In genomic region chr11:45817191-45817590, GRCh38 we compare ENCODE assay signal across 14 cellular contexts. TPM values are rescaled to one million over a fixed set of nuclear protein-coding genes. Genes with fewer than 3 reads are reported as not detected.
DNase-seq lines count a peak whose midpoint lies in the region; ATAC-seq and TF ChIP-seq lines count a peak whose summit lies in the region.
"Had no signal": no experiment of that assay in that cellular context is flagged by ENCODE, and none has a peak within 500 bp of the region (broad histone marks: within the 10 kb centered on the region; RNA-seq: fewer than 3 reads in every experiment).

No MANE protein-coding gene starts in this region.

- TF ChIP-seq CTCF in GM13976 (IDR thresholded peaks at IDR 0.05; ENCODE audit: borderline replicate concordance, control extremely low read depth, extremely low read depth, insufficient read depth, missing control alignments) (no peak), SU-DHL-6 (IDR thresholded peaks at IDR 0.05; ENCODE audit: insufficient read depth, low read length, poor library complexity, severe bottlenecking) (no peak), tibial nerve (IDR thresholded peaks at IDR 0.05) (no peak), coronary artery (IDR thresholded peaks at IDR 0.05) (no peak)

- no peaks in the 10 kb centered on the region for H4K20me1 ChIP-seq in SU-DHL-6 (ENCODE audit: low read depth, low read length)

- no peaks in the 10 kb centered on the region for H3K9me3 ChIP-seq in SU-DHL-6 (ENCODE audit: insufficient read depth, low read length)
- H3K9me3 ChIP-seq in tibial nerve: no peaks in the 10 kb centered on the region
- no peaks in the 10 kb centered on the region for H3K9me3 ChIP-seq in aorta (ENCODE audit: control insufficient read depth, low read length)

- TF ChIP-seq POLR2A in tibial nerve (IDR thresholded peaks at IDR 0.05): no peak

- WGBS in tibial nerve, 2 donors: 93 to 97% methylated on average over 7 of the region's 7 CpGs
- WGBS in aorta, 2 donors: 94 to 98% methylated on average over 7 of the region's 7 CpGs

- H3K36me3 ChIP-seq in SU-DHL-6 (ENCODE audit: low read length) (no peaks in the 10 kb centered on the region), tibial nerve (peaks cover 0 to 6% (median 0%) of the 10 kb centered on the region in 3 donors), aorta (ENCODE audit: control insufficient read depth in 1 of 2, insufficient read depth in 2 of 2, low read length in 1 of 2) (no peaks in the 10 kb centered on the region)

- H3K9ac ChIP-seq in SU-DHL-6 (ENCODE audit: low read length): no peak overlapping the region; the same call in 1 of the 2 replicates

- in situ Hi-C loops in GM13976 (cut with MboI; ENCODE audit: low sequenced_read_pairs, unreplicated experiment): no loop called here

- H2AFZ ChIP-seq in SU-DHL-6 (ENCODE audit: low read depth, low read length, severe bottlenecking): no peak overlapping the region

- intact Hi-C loops in aorta (cut with DNase I): no loop called here

- no peaks in the 10 kb centered on the region for H3K4me1 ChIP-seq in tibial nerve
- H3K4me1 ChIP-seq in aorta (ENCODE audit: control insufficient read depth in 1 of 2, insufficient read depth in 2 of 2, low read length in 2 of 2): no peaks in the 10 kb centered on the region

- no peaks in the 10 kb centered on the region for H3K9me2 ChIP-seq in SU-DHL-6 (replicated peaks; ENCODE audit: insufficient read depth, low read length)

- H3K4me2 ChIP-seq in SU-DHL-6 (ENCODE audit: low read depth, low read length, poor library complexity, severe bottlenecking): peak overlapping the region; percentile 30
- H3K4me2 ChIP-seq: smooth muscle cell had no signal

- 0 out of 2 replicates have a peak, but pooled peaks cover 4% of the 10 kb centered on the region for H3F3A ChIP-seq in SU-DHL-6 (ENCODE audit: insufficient read depth)

- ATAC-seq in GM21381 (IDR thresholded peaks at IDR 0.05; ENCODE audit: unreplicated experiment) (peak; percentile 86), HG03103 (IDR thresholded peaks at IDR 0.05; ENCODE audit: low read depth, unreplicated experiment) (peak; percentile 84), aorta (ENCODE audit: low FRiP score) (no peak)
- ATAC-seq: activated naive CD8-positive, alpha-beta T cell treated with anti-CD3 and anti-CD28 coated beads, Interleukin-2, amount 50 U/mL, for 24 hours; left cardiac atrium had no signal

- no peaks in the 10 kb centered on the region for H3K79me2 ChIP-seq in SU-DHL-6 (ENCODE audit: insufficient read depth, low read length)

- TF ChIP-seq EP300 in tibial nerve (IDR thresholded peaks at IDR 0.05): no peak

- H3K4me3 ChIP-seq in SU-DHL-6 (ENCODE audit: insufficient read depth, low read length, poor library complexity, severe bottlenecking): no peak overlapping the region
- H3K4me3 ChIP-seq in tibial nerve: no peak overlapping the region
- H3K4me3 ChIP-seq in aorta (ENCODE audit: low read length in 2 of 2): no peak overlapping the region
- no peak overlapping the region for H3K4me3 ChIP-seq in coronary artery
- H3K4me3 ChIP-seq: dorsolateral prefrontal cortex, smooth muscle cell had no signal

- H3K27me3 ChIP-seq in SU-DHL-6 (ENCODE audit: low read length) (no peaks in the 10 kb centered on the region), tibial nerve (no peaks in the 10 kb centered on the region), aorta (ENCODE audit: control insufficient read depth in 1 of 2, insufficient read depth in 2 of 2, low read length in 1 of 2) (no peaks in the 10 kb centered on the region)
- H3K27me3 ChIP-seq: dorsolateral prefrontal cortex had no signal

- DNase-seq in GM13976 (ENCODE audit: low spot score) (peak; percentile 74), tibial nerve (ENCODE audit: low spot score in 2 of 2) (no peak), D341Med (ENCODE audit: low spot score) (no peak), aorta (no peak), coronary artery (ENCODE audit: low spot score) (no peak)
- DNase-seq: activated naive CD8-positive, alpha-beta T cell treated with anti-CD3 and anti-CD28 coated beads, Interleukin-2, amount 50 U/mL, for 24 hours; foreskin melanocyte; left cardiac atrium; NCI-H1436 had no signal

- H3K27ac ChIP-seq in SU-DHL-6 (ENCODE audit: low read depth, low read length) (peak overlapping the region; percentile 24; the same call in 1 of the 2 replicates), tibial nerve (no peak overlapping the region), aorta (ENCODE audit: low read depth in 1 of 2, low read length in 2 of 2) (no peak overlapping the region), coronary artery (no peak overlapping the region)
- H3K27ac ChIP-seq: dorsolateral prefrontal cortex had no signal

RNA-seq across cellular contexts. Expression of gene SLC35C1, which starts 12.2 kb away (rescaled TPM):
- total RNA-seq in tibial nerve: 10 to 100 TPM; 20.5 to 33.5 (median 27.2) TPM
- total RNA-seq in aorta: 10 to 100 TPM; 11.5 to 11.8 TPM
- polyA plus RNA-seq in aorta: 1 to 10 TPM; 6.5 to 9.4 TPM

RNA-seq across cellular contexts. Expression of gene CRY2, which starts 30.1 kb away (rescaled TPM):
- total RNA-seq in tibial nerve (10 to 100 TPM; 48.8 to 96.4 (median 54.6) TPM), aorta (10 to 100 TPM; 32.6 to 54.1 TPM)
- polyA plus RNA-seq in aorta: 10 to 100 TPM in 1 of 2 donors, 1 to 10 TPM in 1; 6.4 to 23.7 TPM
